Comparison of ENCODE assay signal across 1 cellular context in the genomic region with DNA sequence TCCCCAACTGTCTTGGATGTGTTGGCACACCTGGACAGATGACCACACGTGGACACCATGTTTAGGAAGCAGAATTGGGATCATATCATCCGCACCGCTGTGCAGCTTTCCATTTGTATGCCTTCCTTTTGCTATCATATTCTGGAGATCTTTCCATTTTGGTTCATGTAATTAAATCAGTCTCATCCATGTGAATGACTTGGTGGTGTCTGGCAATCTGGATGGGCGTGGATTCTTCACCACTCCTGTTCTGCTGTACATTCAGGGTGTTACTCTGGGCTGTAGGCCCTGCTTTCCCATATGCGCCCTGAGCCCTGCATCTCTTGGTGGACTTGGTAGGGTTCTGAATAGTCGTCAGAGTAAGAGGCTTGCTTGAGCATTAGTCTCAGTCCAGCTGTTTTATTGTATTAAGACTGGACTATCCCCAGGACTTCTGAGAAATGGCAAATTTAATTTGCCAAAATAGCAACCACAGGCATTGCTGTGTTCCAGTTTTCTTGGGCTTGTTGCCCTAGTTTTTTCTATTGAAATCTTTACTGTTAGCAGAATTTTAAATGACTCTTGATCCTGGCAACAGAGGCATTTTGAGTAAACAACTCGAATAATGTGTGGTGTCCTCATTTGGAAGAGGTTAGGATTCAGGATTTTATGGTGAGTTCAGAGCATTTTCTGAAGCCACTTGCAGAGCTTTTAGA.
TF ChIP-seq lines count a peak whose summit lies in the region.

No MANE protein-coding gene starts in this region.

TF ChIP-seq in GM12878, 131 proteins besides CTCF, POLR2A, EP300 and RAD21 (continued from another document):
- TF ChIP-seq, protein P1, sequence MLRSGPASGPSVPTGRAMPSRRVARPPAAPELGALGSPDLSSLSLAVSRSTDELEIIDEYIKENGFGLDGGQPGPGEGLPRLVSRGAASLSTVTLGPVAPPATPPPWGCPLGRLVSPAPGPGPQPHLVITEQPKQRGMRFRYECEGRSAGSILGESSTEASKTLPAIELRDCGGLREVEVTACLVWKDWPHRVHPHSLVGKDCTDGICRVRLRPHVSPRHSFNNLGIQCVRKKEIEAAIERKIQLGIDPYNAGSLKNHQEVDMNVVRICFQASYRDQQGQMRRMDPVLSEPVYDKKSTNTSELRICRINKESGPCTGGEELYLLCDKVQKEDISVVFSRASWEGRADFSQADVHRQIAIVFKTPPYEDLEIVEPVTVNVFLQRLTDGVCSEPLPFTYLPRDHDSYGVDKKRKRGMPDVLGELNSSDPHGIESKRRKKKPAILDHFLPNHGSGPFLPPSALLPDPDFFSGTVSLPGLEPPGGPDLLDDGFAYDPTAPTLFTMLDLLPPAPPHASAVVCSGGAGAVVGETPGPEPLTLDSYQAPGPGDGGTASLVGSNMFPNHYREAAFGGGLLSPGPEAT (IDR thresholded peaks at IDR 0.05; ENCODE audit: low read depth): no peak
- TF ChIP-seq YY1 (IDR thresholded peaks at IDR 0.05; ENCODE audit: low read depth, low read length): no peak
- TF ChIP-seq KAT2A (conservative IDR thresholded peaks at IDR 0.05; ENCODE audit: control insufficient read depth, low read depth, low read length): no peak
- TF ChIP-seq, protein P2, sequence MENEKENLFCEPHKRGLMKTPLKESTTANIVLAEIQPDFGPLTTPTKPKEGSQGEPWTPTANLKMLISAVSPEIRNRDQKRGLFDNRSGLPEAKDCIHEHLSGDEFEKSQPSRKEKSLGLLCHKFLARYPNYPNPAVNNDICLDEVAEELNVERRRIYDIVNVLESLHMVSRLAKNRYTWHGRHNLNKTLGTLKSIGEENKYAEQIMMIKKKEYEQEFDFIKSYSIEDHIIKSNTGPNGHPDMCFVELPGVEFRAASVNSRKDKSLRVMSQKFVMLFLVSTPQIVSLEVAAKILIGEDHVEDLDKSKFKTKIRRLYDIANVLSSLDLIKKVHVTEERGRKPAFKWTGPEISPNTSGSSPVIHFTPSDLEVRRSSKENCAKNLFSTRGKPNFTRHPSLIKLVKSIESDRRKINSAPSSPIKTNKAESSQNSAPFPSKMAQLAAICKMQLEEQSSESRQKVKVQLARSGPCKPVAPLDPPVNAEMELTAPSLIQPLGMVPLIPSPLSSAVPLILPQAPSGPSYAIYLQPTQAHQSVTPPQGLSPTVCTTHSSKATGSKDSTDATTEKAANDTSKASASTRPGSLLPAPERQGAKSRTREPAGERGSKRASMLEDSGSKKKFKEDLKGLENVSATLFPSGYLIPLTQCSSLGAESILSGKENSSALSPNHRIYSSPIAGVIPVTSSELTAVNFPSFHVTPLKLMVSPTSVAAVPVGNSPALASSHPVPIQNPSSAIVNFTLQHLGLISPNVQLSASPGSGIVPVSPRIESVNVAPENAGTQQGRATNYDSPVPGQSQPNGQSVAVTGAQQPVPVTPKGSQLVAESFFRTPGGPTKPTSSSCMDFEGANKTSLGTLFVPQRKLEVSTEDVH (IDR thresholded peaks at IDR 0.05; ENCODE audit: low read depth, partially characterized antibody): no peak
- TF ChIP-seq MYC (IDR thresholded peaks at IDR 0.05; ENCODE audit: insufficient read depth, insufficient read length, insufficient replicate concordance, low read length, severe bottlenecking): no peak
- TF ChIP-seq SMC3 (IDR thresholded peaks at IDR 0.05; ENCODE audit: borderline replicate concordance, low read length): no peak
- TF ChIP-seq, protein P3, sequence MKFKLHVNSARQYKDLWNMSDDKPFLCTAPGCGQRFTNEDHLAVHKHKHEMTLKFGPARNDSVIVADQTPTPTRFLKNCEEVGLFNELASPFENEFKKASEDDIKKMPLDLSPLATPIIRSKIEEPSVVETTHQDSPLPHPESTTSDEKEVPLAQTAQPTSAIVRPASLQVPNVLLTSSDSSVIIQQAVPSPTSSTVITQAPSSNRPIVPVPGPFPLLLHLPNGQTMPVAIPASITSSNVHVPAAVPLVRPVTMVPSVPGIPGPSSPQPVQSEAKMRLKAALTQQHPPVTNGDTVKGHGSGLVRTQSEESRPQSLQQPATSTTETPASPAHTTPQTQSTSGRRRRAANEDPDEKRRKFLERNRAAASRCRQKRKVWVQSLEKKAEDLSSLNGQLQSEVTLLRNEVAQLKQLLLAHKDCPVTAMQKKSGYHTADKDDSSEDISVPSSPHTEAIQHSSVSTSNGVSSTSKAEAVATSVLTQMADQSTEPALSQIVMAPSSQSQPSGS (IDR thresholded peaks at IDR 0.05; ENCODE audit: low read length): no peak
- TF ChIP-seq NFXL1 (IDR thresholded peaks at IDR 0.05; ENCODE audit: borderline replicate concordance): no peak
- TF ChIP-seq EGR1 (IDR thresholded peaks at IDR 0.05; ENCODE audit: borderline replicate concordance in 1 of 2, low read depth in 2 of 2, low read length in 2 of 2): no peak
- TF ChIP-seq EED (IDR thresholded peaks at IDR 0.05; ENCODE audit: low read depth): no peak
- no peak for TF ChIP-seq CHD1 (IDR thresholded peaks at IDR 0.05; ENCODE audit: low read depth, low read length)
